In the genomic region with DNA sequence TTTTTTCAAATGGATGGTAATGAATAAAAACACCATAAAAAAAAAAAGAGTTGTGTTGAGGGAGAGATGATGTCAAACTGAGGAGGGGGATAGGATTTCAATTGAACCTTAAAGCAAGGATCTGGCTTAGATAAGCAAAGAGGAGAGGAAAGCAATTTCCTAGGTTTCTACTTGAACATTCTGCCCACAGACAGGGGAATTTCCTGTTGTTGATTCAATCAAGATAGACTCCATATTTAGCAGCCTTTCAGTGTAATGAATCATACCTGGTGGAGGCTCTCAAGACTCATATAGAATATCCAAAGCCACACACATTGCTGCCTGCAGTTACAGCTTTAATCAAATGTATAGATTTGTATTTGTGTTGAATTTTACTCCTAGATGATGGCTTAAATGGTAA, we compare ENCODE assay signal across 19 cellular contexts.
"Had no signal": no experiment of that assay in that cellular context is flagged by ENCODE, and none has a peak within 500 bp of the region (broad histone marks: within the 10 kb centered on the region; RNA-seq: fewer than 3 reads in every experiment).

No MANE protein-coding gene starts in this region.

- H3K4me1 ChIP-seq: lower lobe of right lung, psoas muscle, right lobe of liver, tibial artery, vagina had no signal

- DNase-seq: activated CD4-positive, CD25-positive, alpha-beta regulatory T cell treated with anti-CD3 and anti-CD28 coated beads, Interleukin-2, amount 50 U/mL, for 72 hours; activated CD8-positive, alpha-beta memory T cell treated with anti-CD3 and anti-CD28 coated beads, Interleukin-2, amount 50 U/mL, for 48 hours; activated CD8-positive, alpha-beta T cell treated with anti-CD3 and anti-CD28 coated beads, Interleukin-2, amount 10 ng/mL, durations not matched to agents 7 days and 5 days; activated naive CD4-positive, alpha-beta T cell; central memory CD4-positive, alpha-beta T cell; cortex of kidney; effector memory CD4-positive, alpha-beta T cell; hypothalamus; lower lobe of right lung; mucosa of descending colon; naive thymus-derived CD8-positive, alpha-beta T cell; occipital lobe; psoas muscle; right lobe of liver; tibial artery had no signal

- H3K4me3 Mint-ChIP-seq: activated CD8-positive, alpha-beta T cell treated with anti-CD3 and anti-CD28 coated beads, Interleukin-2, amount 10 ng/mL, durations not matched to agents 7 days and 5 days; activated T-helper 1 cell treated with anti-CD3 and anti-CD28 coated beads, Interleukin-12 subunit alpha, Interleukin-12 subunit beta, Interleukin-2, Interleukin-4 antibody, amounts not matched to agents 30 ng/mL and 10 ng/mL and 1 ng/mL, durations not matched to agents 14 hours and 24 hours and 36 hours; naive thymus-derived CD8-positive, alpha-beta T cell; stimulated activated effector memory CD8-positive, alpha-beta T cell treated with anti-CD3 and anti-CD28 coated beads, Interleukin-12 subunit alpha, Interleukin-12 subunit beta, amount 100 ng/mL, for 72 hours; T-helper 2 cell treated with Interferon-gamma antibody and Interleukin-4, amounts not matched to agents 5 μg/mL and 100 μg/mL, for 36 hours had no signal

- H3K9me3 ChIP-seq: lower lobe of right lung, mucosa of descending colon, psoas muscle, right lobe of liver, tibial artery, vagina had no signal

- H3K27ac Mint-ChIP-seq: activated CD8-positive, alpha-beta T cell treated with anti-CD3 and anti-CD28 coated beads, Interleukin-2, amount 10 ng/mL, durations not matched to agents 7 days and 5 days; activated T-helper 1 cell treated with anti-CD3 and anti-CD28 coated beads, Interleukin-12 subunit alpha, Interleukin-12 subunit beta, Interleukin-2, Interleukin-4 antibody, amounts not matched to agents 30 ng/mL and 10 ng/mL and 1 ng/mL, durations not matched to agents 14 hours and 24 hours and 36 hours; naive thymus-derived CD8-positive, alpha-beta T cell; stimulated activated effector memory CD8-positive, alpha-beta T cell treated with anti-CD3 and anti-CD28 coated beads, Interleukin-12 subunit alpha, Interleukin-12 subunit beta, amount 100 ng/mL, for 72 hours; T-helper 2 cell treated with Interferon-gamma antibody and Interleukin-4, amounts not matched to agents 5 μg/mL and 100 μg/mL, for 36 hours had no signal

- H3K9me3 Mint-ChIP-seq: activated T-helper 1 cell treated with anti-CD3 and anti-CD28 coated beads, Interleukin-12 subunit alpha, Interleukin-12 subunit beta, Interleukin-2, Interleukin-4 antibody, amounts not matched to agents 30 ng/mL and 10 ng/mL and 1 ng/mL, durations not matched to agents 14 hours and 24 hours and 36 hours; T-helper 2 cell treated with Interferon-gamma antibody and Interleukin-4, amounts not matched to agents 5 μg/mL and 100 μg/mL, for 36 hours had no signal

- H3K4me1 Mint-ChIP-seq: naive thymus-derived CD8-positive, alpha-beta T cell; stimulated activated effector memory CD8-positive, alpha-beta T cell treated with anti-CD3 and anti-CD28 coated beads, Interleukin-12 subunit alpha, Interleukin-12 subunit beta, amount 100 ng/mL, for 72 hours had no signal

- H3K4me3 ChIP-seq: lower lobe of right lung, mucosa of descending colon, psoas muscle, right lobe of liver, tibial artery, vagina had no signal

- ATAC-seq: activated CD8-positive, alpha-beta T cell treated with anti-CD3 and anti-CD28 coated beads, Interleukin-2, amount 10 ng/mL, durations not matched to agents 7 days and 5 days; lower lobe of right lung; mucosa of descending colon; naive thymus-derived CD8-positive, alpha-beta T cell; psoas muscle; right lobe of liver; stimulated activated effector memory CD8-positive, alpha-beta T cell treated with anti-CD3 and anti-CD28 coated beads, Interleukin-12 subunit alpha, Interleukin-12 subunit beta, amount 100 ng/mL, for 72 hours had no signal

- H3K27me3 ChIP-seq: right lobe of liver, tibial artery, vagina had no signal

- H3K36me3 Mint-ChIP-seq: naive thymus-derived CD8-positive, alpha-beta T cell; stimulated activated effector memory CD8-positive, alpha-beta T cell treated with anti-CD3 and anti-CD28 coated beads, Interleukin-12 subunit alpha, Interleukin-12 subunit beta, amount 100 ng/mL, for 72 hours had no signal

- H3K27me3 Mint-ChIP-seq: naive thymus-derived CD8-positive, alpha-beta T cell had no signal

- H3K27ac ChIP-seq: lower lobe of right lung, psoas muscle, right lobe of liver, tibial artery, vagina had no signal

- H3K36me3 ChIP-seq: lower lobe of right lung, right lobe of liver, tibial artery, vagina had no signal
